Comparison of ENCODE assay signal across 17 cellular contexts in genomic region chr18:54086863-54087262, GRCh38.
DNase-seq lines count a peak whose midpoint lies in the region; ATAC-seq and TF ChIP-seq lines count a peak whose summit lies in the region.
"Had no signal": no experiment of that assay in that cellular context is flagged by ENCODE, and none has a peak within 500 bp of the region (broad histone marks: within the 10 kb centered on the region; RNA-seq: fewer than 3 reads in every experiment).

No MANE protein-coding gene starts in this region.

- peaks cover 14% of the 10 kb centered on the region for H3K4me1 Mint-ChIP-seq in stimulated activated naive CD8-positive, alpha-beta T cell treated with anti-CD3 and anti-CD28 coated beads, Interleukin-15, Interleukin-2, amounts not matched to agents 100 ng/mL and 50 ng/mL, for 24 hours (ENCODE audit: low read depth)
- H3K4me1 Mint-ChIP-seq: memory B cell had no signal

- no peak for DNase-seq in stimulated activated naive CD8-positive, alpha-beta T cell treated with anti-CD3 and anti-CD28 coated beads, Interleukin-15, Interleukin-2, amounts not matched to agents 100 U/mL and 50 U/mL, for 24 hours
- DNase-seq in RPMI8226 (peak; percentile 58), GM19240 (ENCODE audit: insufficient read length, low spot score) (no peak), DMS 273 treated with DMSO at 0.1 percent for 48 hours (lab: John Stamatoyannopoulos, UW) (no peak), esophagus muscularis mucosa (ENCODE audit: extremely low spot score) (no peak), NCI-H82 (lab: John Stamatoyannopoulos, UW) (no peak)
- DNase-seq: activated naive CD4-positive, alpha-beta T cell treated with anti-CD3 and anti-CD28 coated beads, Interleukin-2, amount 50 U/mL, for 16 hours; brain microvascular endothelial cell; Calu3; dermis blood vessel endothelial cell; erythroblast; psoas muscle had no signal

- intact Hi-C loops in esophagus muscularis mucosa (cut with DNase I), result no loop called here

- H3K4me3 ChIP-seq in esophagus muscularis mucosa, result no peak overlapping the region
- H3K4me3 ChIP-seq: psoas muscle, SJSA1 had no signal

- TF ChIP-seq POLR2A in esophagus muscularis mucosa (IDR thresholded peaks at IDR 0.05; ENCODE audit: low read depth), result no peak

- H3K27me3 Mint-ChIP-seq in stimulated activated naive CD8-positive, alpha-beta T cell treated with anti-CD3 and anti-CD28 coated beads, Interleukin-15, Interleukin-2, amounts not matched to agents 100 ng/mL and 50 ng/mL, for 24 hours, result no peaks in the 10 kb centered on the region

- H3K27ac ChIP-seq in esophagus muscularis mucosa (replicated peaks in 1 of 4), result no peak overlapping the region
- H3K27ac ChIP-seq: brain microvascular endothelial cell, psoas muscle, SJSA1 had no signal

- TF ChIP-seq EP300 in esophagus muscularis mucosa (IDR thresholded peaks at IDR 0.05), result no peak

- no peak for TF ChIP-seq CTCF in esophagus muscularis mucosa (IDR thresholded peaks at IDR 0.05)

- 81% methylated on average over 3 of the region's 3 CpGs for WGBS in esophagus muscularis mucosa

- H3K4me3 Mint-ChIP-seq in stimulated activated naive CD8-positive, alpha-beta T cell treated with anti-CD3 and anti-CD28 coated beads, Interleukin-15, Interleukin-2, amounts not matched to agents 100 ng/mL and 50 ng/mL, for 24 hours, result no peak overlapping the region
- H3K4me3 Mint-ChIP-seq: memory B cell, nephron had no signal

- no peaks in the 10 kb centered on the region for H3K36me3 Mint-ChIP-seq in stimulated activated naive CD8-positive, alpha-beta T cell treated with anti-CD3 and anti-CD28 coated beads, Interleukin-15, Interleukin-2, amounts not matched to agents 100 ng/mL and 50 ng/mL, for 24 hours (ENCODE audit: low read depth)
- H3K36me3 Mint-ChIP-seq: memory B cell had no signal

- H3K27me3 ChIP-seq in esophagus muscularis mucosa, result no peaks in the 10 kb centered on the region
- H3K27me3 ChIP-seq: brain microvascular endothelial cell, SJSA1 had no signal

- ATAC-seq in stimulated activated naive CD8-positive, alpha-beta T cell treated with anti-CD3 and anti-CD28 coated beads, Interleukin-15, Interleukin-2, amounts not matched to agents 100 U/mL and 50 U/mL, for 24 hours, result no peak
- ATAC-seq in HG03175 (IDR thresholded peaks at IDR 0.05; ENCODE audit: unreplicated experiment), result peak; percentile 37
- ATAC-seq: psoas muscle had no signal

- H3K9me3 Mint-ChIP-seq in stimulated activated naive CD8-positive, alpha-beta T cell treated with anti-CD3 and anti-CD28 coated beads, Interleukin-15, Interleukin-2, amounts not matched to agents 100 ng/mL and 50 ng/mL, for 24 hours, result peaks cover 12% of the 10 kb centered on the region

- peak overlapping the region; percentile 50 for H3K27ac Mint-ChIP-seq in stimulated activated naive CD8-positive, alpha-beta T cell treated with anti-CD3 and anti-CD28 coated beads, Interleukin-15, Interleukin-2, amounts not matched to agents 100 ng/mL and 50 ng/mL, for 24 hours
- H3K27ac Mint-ChIP-seq: memory B cell, nephron had no signal

- H3K36me3 ChIP-seq in esophagus muscularis mucosa, result no peaks in the 10 kb centered on the region
- H3K36me3 ChIP-seq: brain microvascular endothelial cell, SJSA1 had no signal

- peaks cover 0 to 7% (median 0%) of the 10 kb centered on the region in 4 donors for H3K9me3 ChIP-seq in esophagus muscularis mucosa
- H3K9me3 ChIP-seq: SJSA1 had no signal

- H3K4me1 ChIP-seq in esophagus muscularis mucosa, result peaks cover 0 to 4% (median 0%) of the 10 kb centered on the region in 4 donors
- H3K4me1 ChIP-seq: psoas muscle, SJSA1 had no signal
